13 cellular contexts compared by ENCODE assay signal in genomic region chr17:75654176-75654575, GRCh38. TPM values are rescaled to one million over a fixed set of nuclear protein-coding genes. Genes with fewer than 3 reads are reported as not detected.
DNase-seq lines count a peak whose midpoint lies in the region; ATAC-seq and TF ChIP-seq lines count a peak whose summit lies in the region.
"Had no signal": no experiment of that assay in that cellular context is flagged by ENCODE, and none has a peak within 500 bp of the region (broad histone marks: within the 10 kb centered on the region; RNA-seq: fewer than 3 reads in every experiment).

No MANE protein-coding gene starts in this region.

- H3K9me3 ChIP-seq in mucosa of descending colon: no peaks in the 10 kb centered on the region
- H3K9me3 ChIP-seq in T-helper 17 cell (ENCODE audit: control insufficient read depth, low read length, poor library complexity, severe bottlenecking): no peaks in the 10 kb centered on the region
- H3K9me3 ChIP-seq: MG63, tibial artery had no signal

- peaks cover 0 to 3% (median 0%) of the 10 kb centered on the region in 3 donors for H3K27me3 Mint-ChIP-seq in CD14-positive monocyte (ENCODE audit: low read depth in 3 of 3)
- peaks cover 2% of the 10 kb centered on the region for H3K27me3 Mint-ChIP-seq in endothelial cell (ENCODE audit: unreplicated experiment)
- H3K27me3 Mint-ChIP-seq in T-helper 17 cell: no peaks in the 10 kb centered on the region

- peak; percentile 26 for ATAC-seq in mucosa of descending colon
- ATAC-seq in HG03095 (IDR thresholded peaks at IDR 0.05; ENCODE audit: unreplicated experiment): no peak
- no peak for ATAC-seq in T-helper 17 cell

- H3K27ac Mint-ChIP-seq in CD14-positive monocyte: peak overlapping the region; percentile 69 to 91 (median 81)
- H3K27ac Mint-ChIP-seq in endothelial cell (ENCODE audit: unreplicated experiment): no peak overlapping the region
- H3K27ac Mint-ChIP-seq in T-helper 17 cell: no peak overlapping the region

- H3K9me3 Mint-ChIP-seq in CD14-positive monocyte: peaks cover 0 to 2% (median 0%) of the 10 kb centered on the region in 7 donors
- H3K9me3 Mint-ChIP-seq in endothelial cell (ENCODE audit: unreplicated experiment): no peaks in the 10 kb centered on the region

- TF ChIP-seq CTCF in CD14-positive monocyte (IDR thresholded peaks at IDR 0.05) (no peak), LNCaP clone FGC (IDR thresholded peaks at IDR 0.05; ENCODE audit: control insufficient read depth, extremely low read depth, insufficient read depth) (peak; percentile 35), mucosa of descending colon (IDR thresholded peaks at IDR 0.05) (no peak), endothelial cell (IDR thresholded peaks at IDR 0.05; ENCODE audit: unreplicated experiment) (no peak)

- no peak overlapping the region for H3K4me3 ChIP-seq in LNCaP clone FGC (ENCODE audit: low read depth, low read length)
- no peak overlapping the region for H3K4me3 ChIP-seq in mucosa of descending colon
- H3K4me3 ChIP-seq: MG63, tibial artery had no signal

- H3K4me3 Mint-ChIP-seq in CD14-positive monocyte (peak overlapping the region in 1 of 2 donors; percentile 52), endothelial cell (ENCODE audit: unreplicated experiment) (no peak overlapping the region), T-helper 17 cell (no peak overlapping the region)

- H3K36me3 ChIP-seq in mucosa of descending colon (ENCODE audit: low read depth): peaks cover 4% of the 10 kb centered on the region

- H3K4me1 Mint-ChIP-seq in CD14-positive monocyte (peaks cover 27% of the 10 kb centered on the region), endothelial cell (ENCODE audit: unreplicated experiment) (peaks cover 7% of the 10 kb centered on the region), T-helper 17 cell (peaks cover 2% of the 10 kb centered on the region)

- H3K36me3 Mint-ChIP-seq in CD14-positive monocyte: peaks cover 43 to 78% of the 10 kb centered on the region in 2 donors
- peaks cover 18% of the 10 kb centered on the region for H3K36me3 Mint-ChIP-seq in endothelial cell (ENCODE audit: low read depth, unreplicated experiment)
- peaks cover 2% of the 10 kb centered on the region for H3K36me3 Mint-ChIP-seq in T-helper 17 cell (ENCODE audit: low read depth)

- intact Hi-C loops in CD14-positive monocyte (cut with micrococcal nuclease): no loop called here
- intact Hi-C loops in mucosa of descending colon (cut with DNase I, micrococcal nuclease): no loop called here

- DNase-seq in CD14-positive monocyte (ENCODE audit: low spot score) (no peak), LNCaP clone FGC (ENCODE audit: low read depth) (no peak), ecto neural progenitor cell (ENCODE audit: low spot score) (peak; percentile 22), mucosa of descending colon (peak in 1 of 3 donors; percentile 25), endothelial cell (ENCODE audit: low spot score) (no peak), T-helper 17 cell (no peak)
- DNase-seq in effector CD4-positive, alpha-beta T cell: no peak
- DNase-seq: Calu3, cortex of kidney, MG63, NCI-H82 had no signal

- H3K4me1 ChIP-seq in mucosa of descending colon (ENCODE audit: low read depth): no peaks in the 10 kb centered on the region
- H3K4me1 ChIP-seq: tibial artery had no signal

RNA-seq across cellular contexts. Expression of gene RECQL5, which starts 12.8 kb away (rescaled TPM):
- polyA plus RNA-seq in CD14-positive monocyte: 1 to 10 TPM; 3.1 to 4.4 TPM
- total RNA-seq in mucosa of descending colon (10 to 100 TPM; 29.3 to 41.9 (median 30.1) TPM), endothelial cell (ENCODE audit: unreplicated experiment) (40.2 TPM), T-helper 17 cell (10 to 100 TPM; 24.1 to 30.6 TPM)

RNA-seq across cellular contexts. Expression of gene SAP30BP, which starts 13.0 kb away (rescaled TPM):
- 10 to 100 TPM; 43.8 to 61.6 TPM for polyA plus RNA-seq in CD14-positive monocyte
- total RNA-seq in mucosa of descending colon (10 to 100 TPM; 76.5 to 83.8 (median 76.9) TPM), endothelial cell (ENCODE audit: unreplicated experiment) (125 TPM), T-helper 17 cell (100 to 1,000 TPM; 178 to 235 TPM)

RNA-seq across cellular contexts. Expression of gene SMIM5, which starts 20.9 kb away (rescaled TPM):
- polyA plus RNA-seq in CD14-positive monocyte: under 1 TPM; 0.15 to 0.43 TPM
- total RNA-seq in mucosa of descending colon: 10 to 100 TPM; 20.7 to 41.6 (median 27.5) TPM
- total RNA-seq in endothelial cell (ENCODE audit: unreplicated experiment): 1.1 TPM
- total RNA-seq in T-helper 17 cell: 1 to 10 TPM in 1 of 2 donors, under 1 TPM in 1; 0.40 to 8.4 TPM

Comparison
In these comparisons a context has a peak if more than half of its experiments do, and no peak if none do; other contexts are left out.
1. H3K27ac Mint-ChIP-seq: peak in CD14-positive monocyte (7 of 7); none in endothelial cell (single experiment) and T-helper 17 cell (single experiment).